ENCODE assay signal across 11 cellular contexts in genomic region chr1:228964178-228964819, GRCh38.
A peak's percentile ranks its signal among the peaks of the same experiment; 100 is the strongest.
DNase-seq lines count a peak whose midpoint lies in the region; ATAC-seq and TF ChIP-seq lines count a peak whose summit lies in the region.
"Had no signal": no experiment of that assay in that cellular context is flagged by ENCODE, and none has a peak within 500 bp of the region (broad histone marks: within the 10 kb centered on the region; RNA-seq: fewer than 3 reads in every experiment).

No MANE protein-coding gene starts in this region.

- no peaks in the 10 kb centered on the region for H3K79me2 ChIP-seq in ACC112 (ENCODE audit: control insufficient read depth, insufficient read depth, low read length, unreplicated experiment)

- H3K4me1 Mint-ChIP-seq in osteocyte (ENCODE audit: unreplicated experiment), result peaks cover 19% of the 10 kb centered on the region

- H3K27me3 ChIP-seq in ACC112 (ENCODE audit: insufficient read depth, low read length) (no peaks in the 10 kb centered on the region), esophagus muscularis mucosa (no peaks in the 10 kb centered on the region), mucosa of rectum (ENCODE audit: control insufficient read depth in 2 of 2, insufficient read depth in 2 of 2, low read length in 2 of 2) (no peaks in the 10 kb centered on the region)
- H3K27me3 ChIP-seq: BLaER1 had no signal

- no peaks in the 10 kb centered on the region for H3K27me3 Mint-ChIP-seq in osteocyte (ENCODE audit: unreplicated experiment)
- H3K27me3 Mint-ChIP-seq: activated CD8-positive, alpha-beta T cell treated with anti-CD3 and anti-CD28 coated beads for 36 hours had no signal

- H3K4me1 ChIP-seq in ACC112 (ENCODE audit: control insufficient read depth, insufficient read depth, low read length, unreplicated experiment) (peaks cover 15% of the 10 kb centered on the region), esophagus muscularis mucosa (peaks cover 13 to 16% (median 15%) of the 10 kb centered on the region in 4 donors), mucosa of rectum (ENCODE audit: control insufficient read depth in 2 of 2, insufficient read depth in 2 of 2, low read length in 2 of 2) (no peaks in the 10 kb centered on the region)

- 48% methylated on average over 5 of the region's 5 CpGs for WGBS in esophagus muscularis mucosa

- peak overlapping the region; percentile 67 for H2AFZ ChIP-seq in ACC112 (ENCODE audit: low read length, unreplicated experiment)

- no peaks in the 10 kb centered on the region for H3K36me3 Mint-ChIP-seq in osteocyte (ENCODE audit: unreplicated experiment)

- H3K4me3 ChIP-seq in ACC112 (ENCODE audit: low read depth, low read length) (0 out of 2 replicates have a peak overlapping the region, but pooled peaks have one; percentile 1), esophagus muscularis mucosa (no peak overlapping the region), mucosa of rectum (ENCODE audit: low read length in 2 of 2) (no peak overlapping the region)
- H3K4me3 ChIP-seq: BLaER1 had no signal

- H3K4me3 Mint-ChIP-seq in osteocyte (ENCODE audit: unreplicated experiment), result no peak overlapping the region
- H3K4me3 Mint-ChIP-seq: activated CD8-positive, alpha-beta T cell treated with anti-CD3 and anti-CD28 coated beads for 36 hours had no signal

- ATAC-seq in GM21526 (IDR thresholded peaks at IDR 0.05; ENCODE audit: low FRiP score, unreplicated experiment), result no peak
- ATAC-seq: activated CD8-positive, alpha-beta T cell treated with anti-CD3 and anti-CD28 coated beads for 36 hours had no signal

- H3K27ac ChIP-seq in ACC112 (ENCODE audit: low read depth, low read length) (peak overlapping the region; percentile 70), esophagus muscularis mucosa (replicated peaks in 1 of 4) (peak overlapping the region; percentile 52 to 70 (median 62)), mucosa of rectum (ENCODE audit: low read depth in 2 of 2, low read length in 2 of 2) (peak overlapping the region; percentile 32 to 41)
- H3K27ac ChIP-seq: BLaER1 had no signal

- H3K9ac ChIP-seq in mucosa of rectum (ENCODE audit: low read depth in 1 of 2, low read length in 2 of 2), result no peak overlapping the region
- H3K9ac ChIP-seq: BLaER1 had no signal

- intact Hi-C loops in esophagus muscularis mucosa (cut with DNase I), result no loop called here

- no peak overlapping the region for H3K27ac Mint-ChIP-seq in osteocyte (ENCODE audit: unreplicated experiment)
- H3K27ac Mint-ChIP-seq: activated CD8-positive, alpha-beta T cell treated with anti-CD3 and anti-CD28 coated beads for 36 hours had no signal

- TF ChIP-seq EP300 in esophagus muscularis mucosa (IDR thresholded peaks at IDR 0.05), result no peak

- no peaks in the 10 kb centered on the region for H3K36me3 ChIP-seq in ACC112 (ENCODE audit: insufficient read depth, low read length)
- H3K36me3 ChIP-seq in esophagus muscularis mucosa, result no peaks in the 10 kb centered on the region
- H3K36me3 ChIP-seq in mucosa of rectum (ENCODE audit: control insufficient read depth in 2 of 2, insufficient read depth in 2 of 2, low read length in 2 of 2), result no peaks in the 10 kb centered on the region
- H3K36me3 ChIP-seq: BLaER1 had no signal

- TF ChIP-seq CTCF in esophagus muscularis mucosa (IDR thresholded peaks at IDR 0.05) (no peak), osteocyte (IDR thresholded peaks at IDR 0.05) (no peak)

- H3K9me3 ChIP-seq in esophagus muscularis mucosa, result no peaks in the 10 kb centered on the region
- no peaks in the 10 kb centered on the region for H3K9me3 ChIP-seq in mucosa of rectum (ENCODE audit: control insufficient read depth in 2 of 2, low read length in 2 of 2)
- H3K9me3 ChIP-seq: BLaER1 had no signal

- DNase-seq in NCI-H226 (peak; percentile 84), esophagus muscularis mucosa (ENCODE audit: extremely low spot score) (no peak), osteocyte (ENCODE audit: extremely low spot score, unreplicated experiment) (no peak), DMS79 (lab: John Stamatoyannopoulos, UW) (no peak), SHP77 treated with DMSO at 0.1 percent for 48 hours (lab: John Stamatoyannopoulos, UW) (no peak)
- DNase-seq: activated CD8-positive, alpha-beta T cell treated with anti-CD3 and anti-CD28 coated beads for 36 hours; NCI-H524 treated with DMSO at 0.1 percent for 48 hours had no signal

- no peak for TF ChIP-seq POLR2A in esophagus muscularis mucosa (IDR thresholded peaks at IDR 0.05; ENCODE audit: low read depth)

- no peaks in the 10 kb centered on the region for H3K9me3 Mint-ChIP-seq in osteocyte (ENCODE audit: unreplicated experiment)
- H3K9me3 Mint-ChIP-seq: activated CD8-positive, alpha-beta T cell treated with anti-CD3 and anti-CD28 coated beads for 36 hours had no signal
